22 cellular contexts compared by ENCODE assay signal in genomic region chr10:78427497-78428031, GRCh38.
A peak's percentile ranks its signal among the peaks of the same experiment; 100 is the strongest.
DNase-seq lines count a peak whose midpoint lies in the region; ATAC-seq, FAIRE-seq and TF ChIP-seq lines count a peak whose summit lies in the region.
"Had no signal": no experiment of that assay in that cellular context is flagged by ENCODE, and none has a peak within 500 bp of the region (broad histone marks: within the 10 kb centered on the region; RNA-seq: fewer than 3 reads in every experiment).

No MANE protein-coding gene starts in this region.

- H3K27ac ChIP-seq in liver (ENCODE audit: low read depth in 1 of 2, low read length in 2 of 2) (peak overlapping the region in 1 of 2 donors; percentile 7), HepG2 (ENCODE audit: extremely low read length, insufficient read depth, low read length) (no peak overlapping the region), Karpas-422 (ENCODE audit: low read length) (no peak overlapping the region), sigmoid colon (no peak overlapping the region), right cardiac atrium (ENCODE audit: low read length) (no peak overlapping the region)
- H3K27ac ChIP-seq: 22Rv1; A549; BLaER1 treated with 17β-estradiol and CSF1 and Interleukin-3, amounts not matched to agents 10 nM and 100 nM had no signal

- TF ChIP-seq POLR2A in HepG2 (IDR thresholded peaks at IDR 0.05; ENCODE audit: insufficient read depth in 1 of 2, low read depth in 2 of 2, low read length in 2 of 2) (no peak), sigmoid colon (IDR thresholded peaks at IDR 0.05) (no peak)

- no peaks in the 10 kb centered on the region for H3K79me2 ChIP-seq in HepG2 (ENCODE audit: insufficient read depth, low read length)
- no peaks in the 10 kb centered on the region for H3K79me2 ChIP-seq in Karpas-422 (ENCODE audit: low read length)

- H3K4me2 ChIP-seq in HepG2 (ENCODE audit: low read depth, low read length), result no peak overlapping the region
- peak overlapping the region; percentile 4 for H3K4me2 ChIP-seq in Karpas-422 (ENCODE audit: low read depth, low read length, poor library complexity, severe bottlenecking)
- H3K4me2 ChIP-seq: A549; BLaER1 treated with 17β-estradiol and CSF1 and Interleukin-3, amounts not matched to agents 10 nM and 100 nM had no signal

- H3K9me3 ChIP-seq in liver (ENCODE audit: control insufficient read depth in 4 of 4, low read length in 3 of 4) (no peaks in the 10 kb centered on the region), HepG2 (ENCODE audit: low read length) (no peaks in the 10 kb centered on the region), Karpas-422 (ENCODE audit: low read length) (no peaks in the 10 kb centered on the region), sigmoid colon (peaks cover 0 to 6% (median 0%) of the 10 kb centered on the region in 4 donors), right cardiac atrium (ENCODE audit: control insufficient read depth, low read length) (no peaks in the 10 kb centered on the region)

- H3K9ac ChIP-seq in liver (ENCODE audit: low read depth in 1 of 2, low read length in 2 of 2) (no peak overlapping the region), HepG2 (ENCODE audit: insufficient read depth, low read depth, low read length) (no peak overlapping the region), Karpas-422 (ENCODE audit: low read length) (no peak overlapping the region)
- H3K9ac ChIP-seq: BLaER1 treated with 17β-estradiol and CSF1 and Interleukin-3, amounts not matched to agents 10 nM and 100 nM had no signal

- H3K4me1 ChIP-seq in liver (ENCODE audit: control insufficient read depth in 4 of 4, insufficient read depth in 4 of 4, low read length in 3 of 4) (peaks cover 1 to 24% (median 12%) of the 10 kb centered on the region in 4 donors), HepG2 (ENCODE audit: insufficient read depth, low read length) (peaks cover under 1% of the 10 kb centered on the region; the same call in 1 of the 2 replicates), Karpas-422 (ENCODE audit: low read length) (peaks cover 72% of the 10 kb centered on the region), sigmoid colon (peaks cover 0 to 15% (median 7%) of the 10 kb centered on the region in 4 donors), right cardiac atrium (ENCODE audit: control insufficient read depth, insufficient read depth, low read length) (no peaks in the 10 kb centered on the region)
- H3K4me1 ChIP-seq: A549, Caco-2 had no signal

- CTCF ChIA-PET in HepG2 (lab: Yijun Ruan, JAX; ENCODE audit: low intra/inter-chr PET ratio, low total read pairs), result no interaction called here

- intact Hi-C loops in HepG2 (cut with micrococcal nuclease; ENCODE audit: unreplicated experiment), result loop anchor here (10.0 kb wide), 1 partner anchor 383 kb away; no protein-coding TSS in a partner anchor
- intact Hi-C loops in sigmoid colon (cut with DNase I), result no loop called here
- intact Hi-C loops in right cardiac atrium (cut with DNase I), result loop anchor here in 1 of 4 donors (10.0 kb wide), 1 partner anchor 637 kb away; the partner anchor contains the start of gene ZMIZ1

- in situ Hi-C loops in HepG2 (cut with HindIII; ENCODE audit: extremely low pct_ligation_motif_present, low pct_unique_long_range_greater_than_20kb), result no loop called here

- no peak for FAIRE-seq in HepG2 (lab: Jason Lieb, UNC)
- FAIRE-seq: D721Med, G401.6, GM12891, GM19239 had no signal

- ATAC-seq in HepG2 (no peak), left lobe of liver (peak; percentile 75), right cardiac atrium (no peak)
- ATAC-seq: A549; CD8-positive, alpha-beta T cell had no signal

- POLR2A ChIA-PET in HepG2 (lab: Yijun Ruan, JAX), result no interaction called here

- H2AFZ ChIP-seq in HepG2 (ENCODE audit: low read length) (no peak overlapping the region), Karpas-422 (ENCODE audit: low read length) (no peak overlapping the region)

- 29% methylated on average over 2 of the region's 2 CpGs for WGBS in liver
- 54% methylated on average over 2 of the region's 2 CpGs for WGBS in HepG2 (ENCODE audit: low lambda C conversion rate)
- 80 to 85% methylated on average over 2 of the region's 2 CpGs for WGBS in sigmoid colon, 2 donors
- WGBS in right cardiac atrium, result 88% methylated on average over 2 of the region's 2 CpGs

- H3K9me2 ChIP-seq in Karpas-422 (replicated peaks; ENCODE audit: insufficient read depth, low read length), result no peaks in the 10 kb centered on the region

- TF ChIP-seq RAD21 in liver (IDR thresholded peaks at IDR 0.05), result peak in 1 of 2 donors; percentile 10
- TF ChIP-seq RAD21 in HepG2 (CRISPR knock-in tag; IDR thresholded peaks at IDR 0.05), result no peak

- TF ChIP-seq EP300 in HepG2 (IDR thresholded peaks at IDR 0.05; ENCODE audit: low read depth in 2 of 2, low read length in 2 of 2) (no peak), HepG2 (CRISPR knock-in tag; IDR thresholded peaks at IDR 0.05; ENCODE audit: borderline replicate concordance) (no peak), sigmoid colon (IDR thresholded peaks at IDR 0.05) (no peak)

- DNase-seq in HepG2 (ENCODE audit: low spot score) (no peak), Karpas-422 (no peak), left lobe of liver (ENCODE audit: low spot score) (peak; percentile 74), sigmoid colon (peak; percentile 14), NCI-H1092 (lab: John Stamatoyannopoulos, UW) (no peak), right cardiac atrium (no peak), OCI-M1 (lab: John Stamatoyannopoulos, UW) (no peak)
- DNase-seq: AML-193; Caco-2; Calu3; CD4-positive, alpha-beta T cell; CD8-positive, alpha-beta T cell; DMS79 treated with DMSO at 0.1 percent for 48 hours; GF-D8 had no signal

- TF ChIP-seq CTCF in liver (IDR thresholded peaks at IDR 0.05; ENCODE audit: low read depth, low read length, missing input control) (no peak), HepG2 (CRISPR knock-in tag; IDR thresholded peaks at IDR 0.05) (no peak), sigmoid colon (IDR thresholded peaks at IDR 0.05) (no peak)

- BruUV-seq in HepG2 (replicated peaks; lab: Mats Ljungman, UMichigan), result no TSS peak

- H4K20me1 ChIP-seq in HepG2 (ENCODE audit: insufficient read depth, low read length) (no peaks in the 10 kb centered on the region), Karpas-422 (ENCODE audit: insufficient read depth, low read depth, low read length) (no peaks in the 10 kb centered on the region)
- H4K20me1 ChIP-seq: BLaER1 treated with 17β-estradiol and CSF1 and Interleukin-3, amounts not matched to agents 10 nM and 100 nM had no signal

- H3K27me3 ChIP-seq in liver (ENCODE audit: control insufficient read depth in 4 of 4, insufficient read depth in 4 of 4, low read length in 3 of 4) (peaks cover 0 to 2% (median 0%) of the 10 kb centered on the region in 4 donors), HepG2 (ENCODE audit: control insufficient read depth in 1 of 2, insufficient read depth in 2 of 2, low read length in 2 of 2) (peaks cover 0 to 4% of the 10 kb centered on the region in 2 experiments; a peak in 2 of 5 replicates), Karpas-422 (ENCODE audit: low read length) (no peaks in the 10 kb centered on the region), sigmoid colon (no peaks in the 10 kb centered on the region), right cardiac atrium (ENCODE audit: control insufficient read depth, insufficient read depth) (no peaks in the 10 kb centered on the region)
- H3K27me3 ChIP-seq: BLaER1 treated with 17β-estradiol and CSF1 and Interleukin-3, amounts not matched to agents 10 nM and 100 nM had no signal

- H3K4me3 ChIP-seq in liver (ENCODE audit: low read depth in 1 of 3, low read length in 3 of 3) (no peak overlapping the region), HepG2 (replicated peaks in 1 of 3; ENCODE audit: insufficient read depth in 1 of 3, low read depth in 2 of 3, low read length in 3 of 3) (no peak overlapping the region), Karpas-422 (ENCODE audit: low read length) (no peak overlapping the region), sigmoid colon (no peak overlapping the region), right cardiac atrium (ENCODE audit: low read length) (no peak overlapping the region)
- H3K4me3 ChIP-seq: A549; BLaER1 treated with 17β-estradiol and CSF1 and Interleukin-3, amounts not matched to agents 10 nM and 100 nM had no signal

- H3K36me3 ChIP-seq in liver (ENCODE audit: control insufficient read depth in 4 of 4, insufficient read depth in 3 of 4, low read depth in 1 of 4, low read length in 3 of 4) (no peaks in the 10 kb centered on the region), HepG2 (replicated peaks in 1 of 2; ENCODE audit: control insufficient read depth in 1 of 2, insufficient read depth in 2 of 2, low read length in 2 of 2) (no peaks in the 10 kb centered on the region), Karpas-422 (ENCODE audit: insufficient read depth, low read length) (no peaks in the 10 kb centered on the region), sigmoid colon (no peaks in the 10 kb centered on the region)
- H3K36me3 ChIP-seq: BLaER1 treated with 17β-estradiol and CSF1 and Interleukin-3, amounts not matched to agents 10 nM and 100 nM had no signal

TF ChIP-seq in liver, 16 proteins besides CTCF, POLR2A, EP300 and RAD21 (continues in another document):
- TF ChIP-seq ZBTB33 (IDR thresholded peaks at IDR 0.05), result no peak

TF ChIP-seq in HepG2, 621 proteins besides CTCF, POLR2A, EP300 and RAD21 (continues in another document):
- TF ChIP-seq RXRB (CRISPR knock-in tag; IDR thresholded peaks at IDR 0.05; ENCODE audit: borderline replicate concordance) (no peak), FOXP4 (CRISPR knock-in tag; IDR thresholded peaks at IDR 0.05) (no peak), HDAC6 (IDR thresholded peaks at IDR 0.05; ENCODE audit: low read depth, low read length) (no peak)

Comparison
In these comparisons a context has a peak if more than half of its experiments do, and no peak if none do; other contexts are left out.
1. DNase-seq: peak in left lobe of liver (single experiment) and sigmoid colon (single experiment); none in HepG2 (single experiment), Karpas-422 (single experiment), NCI-H1092 (single experiment), right cardiac atrium (0 of 3) and OCI-M1 (single experiment).